In genomic region chr3:14376348-14377043, GRCh38 we compare ENCODE assay signal across 15 cellular contexts.
"Had no signal": no experiment of that assay in that cellular context is flagged by ENCODE, and none has a peak within 500 bp of the region (broad histone marks: within the 10 kb centered on the region; RNA-seq: fewer than 3 reads in every experiment).

No MANE protein-coding gene starts in this region.

- H3K4me3 Mint-ChIP-seq: activated naive CD4-positive, alpha-beta T cell treated with anti-CD3 and anti-CD28 coated beads for 36 hours; activated T-cell treated with anti-CD3 and anti-CD28 coated beads, Interleukin-2, amount 50 U/mL, for 24 hours had no signal

- H3K9me3 Mint-ChIP-seq: activated T-cell treated with anti-CD3 and anti-CD28 coated beads, Interleukin-2, amount 50 U/mL, for 24 hours; activated T-helper 2 cell treated with anti-CD3 and anti-CD28 coated beads, Interferon-gamma antibody, Interleukin-2, Interleukin-4, amounts not matched to agents 10 μg/mL and 5 μg/mL and 100 μg/mL, durations not matched to agents 14 hours and 24 hours and 36 hours; effector memory CD8-positive, alpha-beta T cell had no signal

- ATAC-seq: effector memory CD8-positive, alpha-beta T cell; left lobe of liver had no signal

- H3K27ac Mint-ChIP-seq: activated naive CD4-positive, alpha-beta T cell treated with anti-CD3 and anti-CD28 coated beads for 36 hours; activated T-cell treated with anti-CD3 and anti-CD28 coated beads, Interleukin-2, amount 50 U/mL, for 24 hours; activated T-helper 2 cell treated with anti-CD3 and anti-CD28 coated beads, Interferon-gamma antibody, Interleukin-2, Interleukin-4, amounts not matched to agents 10 μg/mL and 5 μg/mL and 100 μg/mL, durations not matched to agents 14 hours and 24 hours and 36 hours had no signal

- H3K36me3 ChIP-seq: sigmoid colon, SJSA1, tibial artery had no signal

- H3K9me3 ChIP-seq: psoas muscle, sigmoid colon, SJSA1, tibial artery had no signal

- H3K27ac ChIP-seq: epithelial cell of prostate, sigmoid colon, SJSA1, tibial artery had no signal

- H3K4me3 ChIP-seq: psoas muscle, sigmoid colon, SJSA1, tibial artery had no signal

- H3K27me3 Mint-ChIP-seq: activated T-cell treated with anti-CD3 and anti-CD28 coated beads, Interleukin-2, amount 50 U/mL, for 24 hours had no signal

- DNase-seq: activated CD4-positive, alpha-beta T cell treated with anti-CD3 and anti-CD28 coated beads, Interleukin-2, amount 50 U/mL, for 48 hours; activated naive CD4-positive, alpha-beta T cell treated with anti-CD3 and anti-CD28 coated beads for 36 hours; activated T-cell treated with anti-CD3 and anti-CD28 coated beads, Interleukin-2, amount 50 U/mL, for 24 hours; effector memory CD8-positive, alpha-beta T cell; foreskin fibroblast; glutamatergic neuron; mammary epithelial cell; psoas muscle; sigmoid colon; stimulated activated naive CD4-positive, alpha-beta T cell; tibial artery had no signal

- H3K27me3 ChIP-seq: sigmoid colon, SJSA1, tibial artery had no signal
